38 cellular contexts compared by ENCODE assay signal in the genomic region with DNA sequence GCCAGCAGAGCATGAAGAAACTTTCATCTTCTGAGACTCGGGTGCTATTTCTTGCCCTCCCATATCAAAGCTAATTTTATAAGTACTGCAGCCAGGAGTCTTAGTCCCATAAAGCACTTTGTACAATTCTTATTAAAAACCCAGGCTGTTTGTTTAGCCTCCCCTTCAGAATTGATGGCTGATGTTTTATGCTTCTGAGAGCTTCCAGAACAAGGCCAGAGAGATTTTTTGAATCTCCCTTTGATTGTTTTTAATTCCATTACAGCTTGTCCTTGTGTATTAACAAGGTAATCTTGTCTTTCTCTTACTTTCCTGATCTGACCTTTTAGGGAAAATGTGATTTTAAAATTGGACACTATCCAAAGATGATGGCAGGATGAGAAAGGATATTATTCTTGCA.
"Had no signal": no experiment of that assay in that cellular context is flagged by ENCODE, and none has a peak within 500 bp of the region (broad histone marks: within the 10 kb centered on the region; RNA-seq: fewer than 3 reads in every experiment).

No MANE protein-coding gene starts in this region.

- DNase-seq: activated CD4-positive, alpha-beta memory T cell treated with anti-CD3 and anti-CD28 coated beads, Interleukin-2, amount 10 ng/mL, durations not matched to agents 7 days and 5 days; activated CD4-positive, alpha-beta T cell treated with anti-CD3 and anti-CD28 coated beads for 1 hour; activated CD4-positive, alpha-beta T cell treated with anti-CD3 and anti-CD28 coated beads for 36 hours; activated CD4-positive, alpha-beta T cell treated with anti-CD3 and anti-CD28 coated beads for 48 hours; activated CD4-positive, alpha-beta T cell treated with anti-CD3 and anti-CD28 coated beads, Interleukin-2, amount 10 ng/mL, durations not matched to agents 7 days and 5 days; activated CD4-positive, alpha-beta T cell treated with anti-CD3 and anti-CD28 coated beads, Interleukin-2, amount 50 U/mL, for 48 hours; activated CD4-positive, CD25-positive, alpha-beta regulatory T cell; activated CD8-positive, alpha-beta memory T cell treated with anti-CD3 and anti-CD28 coated beads for 24 hours; activated CD8-positive, alpha-beta memory T cell treated with anti-CD3 and anti-CD28 coated beads, Interleukin-2, amount 10 ng/mL, durations not matched to agents 7 days and 5 days; activated CD8-positive, alpha-beta memory T cell treated with anti-CD3 and anti-CD28 coated beads, Interleukin-2, amount 50 U/mL, for 48 hours; activated CD8-positive, alpha-beta T cell treated with anti-CD3 and anti-CD28 coated beads, Interleukin-2, amount 10 ng/mL, durations not matched to agents 7 days and 5 days; activated effector memory CD4-positive, alpha-beta T cell treated with anti-CD3 and anti-CD28 coated beads, Interleukin-2, amount 50 U/mL, for 16 hours; activated naive CD4-positive, alpha-beta T cell treated with anti-CD3 and anti-CD28 coated beads, Interleukin-2, amount 10 ng/mL, durations not matched to agents 7 days and 5 days; activated naive CD4-positive, alpha-beta T cell treated with Interleukin-2 at 50 U/mL for 16 hours; activated naive CD8-positive, alpha-beta T cell treated with anti-CD3 and anti-CD28 coated beads, Interleukin-2, amount 10 ng/mL, durations not matched to agents 7 days and 5 days; activated naive CD8-positive, alpha-beta T cell treated with anti-CD3 and anti-CD28 coated beads, Interleukin-2, amount 50 U/mL, for 24 hours; activated T-cell treated with anti-CD3 and anti-CD28 coated beads, Interleukin-2, amount 50 U/mL, for 4 hours; activated T-cell treated with anti-CD3 and anti-CD28 coated beads, Interleukin-2, amount 50 U/mL, for 72 hours; amygdala; anterior cingulate cortex; caudate nucleus; cerebellar nuclear complex; colonic mucosa; T-helper 2 cell; T-helper 9 cell; WERI-Rb-1 had no signal

- H3K9me3 Mint-ChIP-seq: activated CD4-positive, alpha-beta memory T cell treated with anti-CD3 and anti-CD28 coated beads, Interleukin-2, amount 10 ng/mL, durations not matched to agents 7 days and 5 days; activated naive CD4-positive, alpha-beta T cell treated with anti-CD3 and anti-CD28 coated beads, Interleukin-2, amount 10 ng/mL, durations not matched to agents 7 days and 5 days; activated naive CD4-positive, alpha-beta T cell treated with anti-CD3 and anti-CD28 coated beads, Interleukin-2, amount 50 U/mL, for 24 hours; activated naive CD8-positive, alpha-beta T cell treated with anti-CD3 and anti-CD28 coated beads, Interleukin-2, amount 10 ng/mL, durations not matched to agents 7 days and 5 days; activated naive CD8-positive, alpha-beta T cell treated with anti-CD3 and anti-CD28 coated beads, Interleukin-2, amount 50 U/mL, for 24 hours; activated T-cell treated with anti-CD3 and anti-CD28 coated beads, Interleukin-2, amount 50 U/mL, for 4 hours; activated T-cell treated with anti-CD3 and anti-CD28 coated beads, Interleukin-2, amount 50 U/mL, for 72 hours; activated T-helper 1 cell treated with anti-CD3 and anti-CD28 coated beads, Interleukin-12 subunit alpha, Interleukin-12 subunit beta, Interleukin-2, Interleukin-4 antibody, amounts not matched to agents 30 ng/mL and 10 ng/mL and 1 ng/mL, durations not matched to agents 14 hours and 24 hours and 36 hours; activated T-helper 17 cell treated with anti-CD3 and anti-CD28 coated beads, Interleukin-2, amount 50 U/mL, for 72 hours; central memory CD8-positive, alpha-beta T cell; T-helper 1 cell treated with Interleukin-12 subunit alpha and Interleukin-12 subunit beta and Interleukin-4 antibody, amounts not matched to agents 30 μg/mL and 1 μg/mL, for 36 hours; T-helper 2 cell treated with Interferon-gamma antibody and Interleukin-4, amounts not matched to agents 5 μg/mL and 100 μg/mL, for 36 hours had no signal

- H3K27ac Mint-ChIP-seq: activated CD4-positive, alpha-beta memory T cell treated with anti-CD3 and anti-CD28 coated beads, Interleukin-2, amount 10 ng/mL, durations not matched to agents 7 days and 5 days; activated CD4-positive, alpha-beta T cell treated with anti-CD3 and anti-CD28 coated beads for 36 hours; activated CD4-positive, alpha-beta T cell treated with anti-CD3 and anti-CD28 coated beads, Interleukin-2, amount 10 ng/mL, durations not matched to agents 7 days and 5 days; activated CD8-positive, alpha-beta memory T cell treated with anti-CD3 and anti-CD28 coated beads, Interleukin-2, amount 10 ng/mL, durations not matched to agents 7 days and 5 days; activated CD8-positive, alpha-beta T cell treated with anti-CD3 and anti-CD28 coated beads, Interleukin-2, amount 10 ng/mL, durations not matched to agents 7 days and 5 days; activated naive CD4-positive, alpha-beta T cell treated with anti-CD3 and anti-CD28 coated beads, Interleukin-2, amount 10 ng/mL, durations not matched to agents 7 days and 5 days; activated naive CD4-positive, alpha-beta T cell treated with anti-CD3 and anti-CD28 coated beads, Interleukin-2, amount 50 U/mL, for 24 hours; activated naive CD8-positive, alpha-beta T cell; activated naive CD8-positive, alpha-beta T cell treated with anti-CD3 and anti-CD28 coated beads, Interleukin-2, amount 10 ng/mL, durations not matched to agents 7 days and 5 days; activated naive CD8-positive, alpha-beta T cell treated with anti-CD3 and anti-CD28 coated beads, Interleukin-2, amount 50 U/mL, for 24 hours; activated T-cell treated with anti-CD3 and anti-CD28 coated beads, Interleukin-2, amount 50 U/mL, for 72 hours; activated T-helper 1 cell treated with anti-CD3 and anti-CD28 coated beads, Interleukin-12 subunit alpha, Interleukin-12 subunit beta, Interleukin-2, Interleukin-4 antibody, amounts not matched to agents 30 ng/mL and 10 ng/mL and 1 ng/mL, durations not matched to agents 14 hours and 24 hours and 36 hours; activated T-helper 17 cell treated with anti-CD3 and anti-CD28 coated beads, Interleukin-2, amount 50 U/mL, for 72 hours; T-helper 1 cell treated with Interleukin-12 subunit alpha and Interleukin-12 subunit beta and Interleukin-4 antibody, amounts not matched to agents 30 μg/mL and 1 μg/mL, for 36 hours; T-helper 2 cell treated with Interferon-gamma antibody and Interleukin-4, amounts not matched to agents 5 μg/mL and 100 μg/mL, for 36 hours; WTC11 had no signal

- H3K27me3 Mint-ChIP-seq: activated naive CD8-positive, alpha-beta T cell had no signal

- H3K4me1 ChIP-seq: colonic mucosa had no signal

- H3K27me3 ChIP-seq: ascending aorta, cardiac muscle cell, colonic mucosa had no signal

- H3K4me1 Mint-ChIP-seq: activated T-helper 17 cell treated with anti-CD3 and anti-CD28 coated beads, Interleukin-2, amount 50 U/mL, for 72 hours; central memory CD8-positive, alpha-beta T cell had no signal

- ATAC-seq: activated CD4-positive, alpha-beta T cell treated with anti-CD3 and anti-CD28 coated beads for 36 hours; activated CD4-positive, CD25-positive, alpha-beta regulatory T cell treated with anti-CD3 and anti-CD28 coated beads, Interleukin-2, amount 50 U/mL, for 24 hours; activated CD8-positive, alpha-beta memory T cell treated with anti-CD3 and anti-CD28 coated beads, Interleukin-2, amount 10 ng/mL, durations not matched to agents 7 days and 5 days; activated CD8-positive, alpha-beta T cell treated with anti-CD3 and anti-CD28 coated beads, Interleukin-2, amount 10 ng/mL, durations not matched to agents 7 days and 5 days; activated naive CD8-positive, alpha-beta T cell treated with anti-CD3 and anti-CD28 coated beads, Interleukin-2, amount 50 U/mL, for 24 hours; activated T-cell treated with anti-CD3 and anti-CD28 coated beads, Interleukin-2, amount 50 U/mL, for 4 hours; activated T-cell treated with anti-CD3 and anti-CD28 coated beads, Interleukin-2, amount 50 U/mL, for 72 hours; activated T-helper 17 cell treated with anti-CD3 and anti-CD28 coated beads, Interleukin-2, amount 50 U/mL, for 72 hours; WTC11 had no signal

- H3K4me3 Mint-ChIP-seq: activated CD4-positive, alpha-beta memory T cell treated with anti-CD3 and anti-CD28 coated beads, Interleukin-2, amount 10 ng/mL, durations not matched to agents 7 days and 5 days; activated CD4-positive, alpha-beta T cell treated with anti-CD3 and anti-CD28 coated beads for 36 hours; activated CD4-positive, alpha-beta T cell treated with anti-CD3 and anti-CD28 coated beads, Interleukin-2, amount 10 ng/mL, durations not matched to agents 7 days and 5 days; activated CD8-positive, alpha-beta memory T cell treated with anti-CD3 and anti-CD28 coated beads, Interleukin-2, amount 10 ng/mL, durations not matched to agents 7 days and 5 days; activated CD8-positive, alpha-beta T cell treated with anti-CD3 and anti-CD28 coated beads, Interleukin-2, amount 10 ng/mL, durations not matched to agents 7 days and 5 days; activated naive CD4-positive, alpha-beta T cell treated with anti-CD3 and anti-CD28 coated beads, Interleukin-2, amount 10 ng/mL, durations not matched to agents 7 days and 5 days; activated naive CD4-positive, alpha-beta T cell treated with anti-CD3 and anti-CD28 coated beads, Interleukin-2, amount 50 U/mL, for 24 hours; activated naive CD8-positive, alpha-beta T cell; activated naive CD8-positive, alpha-beta T cell treated with anti-CD3 and anti-CD28 coated beads, Interleukin-2, amount 10 ng/mL, durations not matched to agents 7 days and 5 days; activated naive CD8-positive, alpha-beta T cell treated with anti-CD3 and anti-CD28 coated beads, Interleukin-2, amount 50 U/mL, for 24 hours; activated T-cell treated with anti-CD3 and anti-CD28 coated beads, Interleukin-2, amount 50 U/mL, for 4 hours; activated T-cell treated with anti-CD3 and anti-CD28 coated beads, Interleukin-2, amount 50 U/mL, for 72 hours; activated T-helper 1 cell treated with anti-CD3 and anti-CD28 coated beads, Interleukin-12 subunit alpha, Interleukin-12 subunit beta, Interleukin-2, Interleukin-4 antibody, amounts not matched to agents 30 ng/mL and 10 ng/mL and 1 ng/mL, durations not matched to agents 14 hours and 24 hours and 36 hours; activated T-helper 17 cell treated with anti-CD3 and anti-CD28 coated beads, Interleukin-2, amount 50 U/mL, for 72 hours; brain; central memory CD8-positive, alpha-beta T cell; T-helper 1 cell treated with Interleukin-12 subunit alpha and Interleukin-12 subunit beta and Interleukin-4 antibody, amounts not matched to agents 30 μg/mL and 1 μg/mL, for 36 hours; T-helper 2 cell treated with Interferon-gamma antibody and Interleukin-4, amounts not matched to agents 5 μg/mL and 100 μg/mL, for 36 hours; WTC11 had no signal

- H3K9me3 ChIP-seq: ascending aorta, colonic mucosa had no signal

- H3K27ac ChIP-seq: ascending aorta, cardiac muscle cell, colonic mucosa, WERI-Rb-1 had no signal

- H3K4me3 ChIP-seq: ascending aorta, cardiac muscle cell, colonic mucosa had no signal

- H3K36me3 ChIP-seq: colonic mucosa, WERI-Rb-1 had no signal
